1 cellular context compared by ENCODE assay signal in the genomic region with DNA sequence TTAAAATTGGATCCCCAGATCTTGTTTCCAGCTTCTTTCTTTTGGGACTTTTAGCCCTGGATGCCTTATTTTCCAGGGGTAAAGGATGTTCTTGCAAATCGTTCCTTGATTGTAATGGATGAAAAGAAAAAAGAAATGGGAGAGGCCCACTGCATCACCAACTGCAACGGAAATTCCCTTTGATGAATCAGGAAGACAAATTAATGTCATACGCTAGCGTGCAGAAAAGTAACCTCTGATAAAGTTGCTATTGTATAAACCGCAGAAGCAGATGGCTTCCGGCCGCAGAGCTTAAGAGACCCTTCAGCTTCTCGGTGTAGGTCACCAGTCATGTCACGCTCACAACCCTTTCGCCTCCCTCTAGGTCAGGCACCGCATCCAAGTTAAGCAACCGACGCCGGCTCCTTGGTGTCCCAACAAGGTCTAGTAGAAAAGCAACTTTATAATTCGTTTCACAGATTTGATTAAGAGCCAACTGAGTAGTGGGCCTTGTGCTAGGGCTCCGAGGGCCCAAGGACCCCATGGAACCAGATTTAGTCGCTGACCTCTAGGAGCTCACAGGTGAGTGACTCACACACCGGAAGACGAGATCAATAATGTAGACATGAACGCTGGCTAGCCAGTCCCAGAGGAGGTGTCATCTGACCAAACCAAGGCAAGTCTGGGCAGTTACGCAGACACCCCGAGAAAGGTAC.
TF ChIP-seq lines count a peak whose summit lies in the region.

No MANE protein-coding gene starts in this region.

TF ChIP-seq in HepG2, 621 proteins besides CTCF, POLR2A, EP300 and RAD21 (continued from another document and continues in another):
- TF ChIP-seq MYC (CRISPR knock-in tag; IDR thresholded peaks at IDR 0.05; ENCODE audit: borderline replicate concordance) (peak; percentile 36; the same call in 1 of the 2 replicates), ZBTB1 (CRISPR knock-in tag; IDR thresholded peaks at IDR 0.05; ENCODE audit: borderline replicate concordance) (no peak), HNF1B (CRISPR knock-in tag; IDR thresholded peaks at IDR 0.05) (no peak), PLRG1 (conservative IDR thresholded peaks at IDR 0.05) (no peak), FOSL2 (CRISPR knock-in tag; IDR thresholded peaks at IDR 0.05) (peak; percentile 96), NRL (CRISPR knock-in tag; IDR thresholded peaks at IDR 0.05; ENCODE audit: borderline replicate concordance) (no peak), SETDB1 (CRISPR knock-in tag; IDR thresholded peaks at IDR 0.05; ENCODE audit: borderline replicate concordance) (no peak), ZNF646 (CRISPR knock-in tag; IDR thresholded peaks at IDR 0.05) (no peak), ZNF703 (CRISPR knock-in tag; IDR thresholded peaks at IDR 0.05; ENCODE audit: borderline replicate concordance) (0 out of 2 replicates have a peak, but pooled peaks have one; percentile 40), ZNF7 (CRISPR knock-in tag; IDR thresholded peaks at IDR 0.05) (no peak), JUND (CRISPR knock-in tag; IDR thresholded peaks at IDR 0.05) (peak; percentile 83), ZNF331 (CRISPR knock-in tag; IDR thresholded peaks at IDR 0.05) (no peak), REST (IDR thresholded peaks at IDR 0.05; ENCODE audit: borderline replicate concordance in 1 of 2, low read depth in 1 of 2, low read length in 2 of 2) (peak in 1 of 2 experiments; percentile 67; a peak in 1 of 4 replicates), ZNF17 (CRISPR knock-in tag; IDR thresholded peaks at IDR 0.05) (no peak), HMG20B (CRISPR knock-in tag; conservative IDR thresholded peaks at IDR 0.05) (no peak), CCAR2 (optimal IDR thresholded peaks at IDR 0.05; ENCODE audit: low read depth, low read length) (no peak), MTF1 (CRISPR knock-in tag; IDR thresholded peaks at IDR 0.05) (0 out of 2 replicates have a peak, but pooled peaks have one; percentile 7), HNRNPUL1 (IDR thresholded peaks at IDR 0.05; ENCODE audit: low read depth, low read length) (no peak), HOXA5 (CRISPR knock-in tag; IDR thresholded peaks at IDR 0.05) (no peak), ZC3H13 (CRISPR knock-in tag; IDR thresholded peaks at IDR 0.05) (no peak), ZFP36L2 (CRISPR knock-in tag; IDR thresholded peaks at IDR 0.05) (no peak), CENPT (CRISPR knock-in tag; IDR thresholded peaks at IDR 0.05; ENCODE audit: low read depth) (no peak)
- TF ChIP-seq, protein P1, sequence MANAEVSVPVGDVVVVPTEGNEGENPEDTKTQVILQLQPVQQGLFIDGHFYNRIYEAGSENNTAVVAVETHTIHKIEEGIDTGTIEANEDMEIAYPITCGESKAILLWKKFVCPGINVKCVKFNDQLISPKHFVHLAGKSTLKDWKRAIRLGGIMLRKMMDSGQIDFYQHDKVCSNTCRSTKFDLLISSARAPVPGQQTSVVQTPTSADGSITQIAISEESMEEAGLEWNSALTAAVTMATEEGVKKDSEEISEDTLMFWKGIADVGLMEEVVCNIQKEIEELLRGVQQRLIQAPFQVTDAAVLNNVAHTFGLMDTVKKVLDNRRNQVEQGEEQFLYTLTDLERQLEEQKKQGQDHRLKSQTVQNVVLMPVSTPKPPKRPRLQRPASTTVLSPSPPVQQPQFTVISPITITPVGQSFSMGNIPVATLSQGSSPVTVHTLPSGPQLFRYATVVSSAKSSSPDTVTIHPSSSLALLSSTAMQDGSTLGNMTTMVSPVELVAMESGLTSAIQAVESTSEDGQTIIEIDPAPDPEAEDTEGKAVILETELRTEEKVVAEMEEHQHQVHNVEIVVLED (CRISPR knock-in tag; IDR thresholded peaks at IDR 0.05; ENCODE audit: borderline replicate concordance), result no peak
- TF ChIP-seq, protein P2, sequence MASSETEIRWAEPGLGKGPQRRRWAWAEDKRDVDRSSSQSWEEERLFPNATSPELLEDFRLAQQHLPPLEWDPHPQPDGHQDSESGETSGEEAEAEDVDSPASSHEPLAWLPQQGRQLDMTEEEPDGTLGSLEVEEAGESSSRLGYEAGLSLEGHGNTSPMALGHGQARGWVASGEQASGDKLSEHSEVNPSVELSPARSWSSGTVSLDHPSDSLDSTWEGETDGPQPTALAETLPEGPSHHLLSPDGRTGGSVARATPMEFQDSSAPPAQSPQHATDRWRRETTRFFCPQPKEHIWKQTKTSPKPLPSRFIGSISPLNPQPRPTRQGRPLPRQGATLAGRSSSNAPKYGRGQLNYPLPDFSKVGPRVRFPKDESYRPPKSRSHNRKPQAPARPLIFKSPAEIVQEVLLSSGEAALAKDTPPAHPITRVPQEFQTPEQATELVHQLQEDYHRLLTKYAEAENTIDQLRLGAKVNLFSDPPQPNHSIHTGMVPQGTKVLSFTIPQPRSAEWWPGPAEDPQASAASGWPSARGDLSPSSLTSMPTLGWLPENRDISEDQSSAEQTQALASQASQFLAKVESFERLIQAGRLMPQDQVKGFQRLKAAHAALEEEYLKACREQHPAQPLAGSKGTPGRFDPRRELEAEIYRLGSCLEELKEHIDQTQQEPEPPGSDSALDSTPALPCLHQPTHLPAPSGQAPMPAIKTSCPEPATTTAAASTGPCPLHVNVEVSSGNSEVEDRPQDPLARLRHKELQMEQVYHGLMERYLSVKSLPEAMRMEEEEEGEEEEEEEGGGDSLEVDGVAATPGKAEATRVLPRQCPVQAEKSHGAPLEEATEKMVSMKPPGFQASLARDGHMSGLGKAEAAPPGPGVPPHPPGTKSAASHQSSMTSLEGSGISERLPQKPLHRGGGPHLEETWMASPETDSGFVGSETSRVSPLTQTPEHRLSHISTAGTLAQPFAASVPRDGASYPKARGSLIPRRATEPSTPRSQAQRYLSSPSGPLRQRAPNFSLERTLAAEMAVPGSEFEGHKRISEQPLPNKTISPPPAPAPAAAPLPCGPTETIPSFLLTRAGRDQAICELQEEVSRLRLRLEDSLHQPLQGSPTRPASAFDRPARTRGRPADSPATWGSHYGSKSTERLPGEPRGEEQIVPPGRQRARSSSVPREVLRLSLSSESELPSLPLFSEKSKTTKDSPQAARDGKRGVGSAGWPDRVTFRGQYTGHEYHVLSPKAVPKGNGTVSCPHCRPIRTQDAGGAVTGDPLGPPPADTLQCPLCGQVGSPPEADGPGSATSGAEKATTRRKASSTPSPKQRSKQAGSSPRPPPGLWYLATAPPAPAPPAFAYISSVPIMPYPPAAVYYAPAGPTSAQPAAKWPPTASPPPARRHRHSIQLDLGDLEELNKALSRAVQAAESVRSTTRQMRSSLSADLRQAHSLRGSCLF (CRISPR knock-in tag; IDR thresholded peaks at IDR 0.05; ENCODE audit: borderline replicate concordance), result no peak
- TF ChIP-seq, protein P3, sequence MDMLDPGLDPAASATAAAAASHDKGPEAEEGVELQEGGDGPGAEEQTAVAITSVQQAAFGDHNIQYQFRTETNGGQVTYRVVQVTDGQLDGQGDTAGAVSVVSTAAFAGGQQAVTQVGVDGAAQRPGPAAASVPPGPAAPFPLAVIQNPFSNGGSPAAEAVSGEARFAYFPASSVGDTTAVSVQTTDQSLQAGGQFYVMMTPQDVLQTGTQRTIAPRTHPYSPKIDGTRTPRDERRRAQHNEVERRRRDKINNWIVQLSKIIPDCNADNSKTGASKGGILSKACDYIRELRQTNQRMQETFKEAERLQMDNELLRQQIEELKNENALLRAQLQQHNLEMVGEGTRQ (IDR thresholded peaks at IDR 0.05; ENCODE audit: low read depth, low read length), result no peak
- TF ChIP-seq, protein P3 (CRISPR knock-in tag; IDR thresholded peaks at IDR 0.05; ENCODE audit: borderline replicate concordance), result 0 out of 2 replicates have a peak, but pooled peaks have one; percentile 3
- TF ChIP-seq, protein P4, sequence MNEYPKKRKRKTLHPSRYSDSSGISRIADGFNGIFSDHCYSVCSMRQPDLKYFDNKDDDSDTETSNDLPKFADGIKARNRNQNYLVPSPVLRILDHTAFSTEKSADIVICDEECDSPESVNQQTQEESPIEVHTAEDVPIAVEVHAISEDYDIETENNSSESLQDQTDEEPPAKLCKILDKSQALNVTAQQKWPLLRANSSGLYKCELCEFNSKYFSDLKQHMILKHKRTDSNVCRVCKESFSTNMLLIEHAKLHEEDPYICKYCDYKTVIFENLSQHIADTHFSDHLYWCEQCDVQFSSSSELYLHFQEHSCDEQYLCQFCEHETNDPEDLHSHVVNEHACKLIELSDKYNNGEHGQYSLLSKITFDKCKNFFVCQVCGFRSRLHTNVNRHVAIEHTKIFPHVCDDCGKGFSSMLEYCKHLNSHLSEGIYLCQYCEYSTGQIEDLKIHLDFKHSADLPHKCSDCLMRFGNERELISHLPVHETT (CRISPR knock-in tag; conservative IDR thresholded peaks at IDR 0.05), result no peak
